Comparison of ENCODE assay signal across 9 cellular contexts in genomic region chr7:35647171-35647574, GRCh38. TPM values are rescaled to one million over a fixed set of nuclear protein-coding genes. Genes with fewer than 3 reads are reported as not detected.
A peak's percentile ranks its signal among the peaks of the same experiment; 100 is the strongest.
DNase-seq lines count a peak whose midpoint lies in the region; TF ChIP-seq lines count a peak whose summit lies in the region.
"Had no signal": no experiment of that assay in that cellular context is flagged by ENCODE, and none has a peak within 500 bp of the region (broad histone marks: within the 10 kb centered on the region; RNA-seq: fewer than 3 reads in every experiment).

No MANE protein-coding gene starts in this region.

- peaks cover 7% of the 10 kb centered on the region for H3K9me3 Mint-ChIP-seq in mesothelial cell of epicardium

- H3K9me3 ChIP-seq in HUES6 (ENCODE audit: control insufficient read depth, insufficient read depth, low read depth, low read length) = no peaks in the 10 kb centered on the region; the same call in 1 of the 2 replicates

- H3K36me3 Mint-ChIP-seq in mesothelial cell of epicardium = peaks cover 31% of the 10 kb centered on the region

- no peak for TF ChIP-seq CTCF in mesothelial cell of epicardium (IDR thresholded peaks at IDR 0.05; ENCODE audit: unreplicated experiment)
- no peak for TF ChIP-seq CTCF in GM13976 (IDR thresholded peaks at IDR 0.05; ENCODE audit: borderline replicate concordance, control extremely low read depth, extremely low read depth, insufficient read depth, missing control alignments)

- peaks cover 25% of the 10 kb centered on the region for H3K4me1 ChIP-seq in HUES6 (ENCODE audit: control insufficient read depth, insufficient read depth, low read length)

- peak overlapping the region; percentile 78 for H3K27ac Mint-ChIP-seq in mesothelial cell of epicardium

- in situ Hi-C loops in GM13976 (cut with MboI; ENCODE audit: low sequenced_read_pairs, unreplicated experiment) = no loop called here

- peak overlapping the region; percentile 7; the same call in 1 of the 2 replicates for H3K4me3 ChIP-seq in HUES6 (ENCODE audit: low read depth, low read length)

- H3K4me3 Mint-ChIP-seq in mesothelial cell of epicardium = no peak overlapping the region

- peaks cover 20% of the 10 kb centered on the region for H3K4me1 Mint-ChIP-seq in mesothelial cell of epicardium

- DNase-seq in DMS 273 (lab: John Stamatoyannopoulos, UW; ENCODE audit: unreplicated experiment) (peak; percentile 80), cerebellar cortex (ENCODE audit: low spot score) (peak; percentile 74), mesothelial cell of epicardium (ENCODE audit: low spot score in 2 of 2, unreplicated experiment in 2 of 2) (no peak), NCI-H524 treated with DMSO at 0.1 percent for 48 hours (lab: John Stamatoyannopoulos, UW) (no peak), foreskin melanocyte (no peak), GM13976 (ENCODE audit: low spot score) (no peak)
- DNase-seq in activated effector memory CD4-positive, alpha-beta T cell treated with anti-CD3 and anti-CD28 coated beads, Interleukin-2, amount 50 U/mL, for 16 hours = no peak

- H3K27ac ChIP-seq in HUES6 (ENCODE audit: low read depth, low read length) = peak overlapping the region; percentile 36; the same call in 1 of the 2 replicates
- H3K27ac ChIP-seq: epithelial cell of prostate had no signal

- no peaks in the 10 kb centered on the region for H3K27me3 ChIP-seq in HUES6 (ENCODE audit: control insufficient read depth, insufficient read depth, low read length)

- no peaks in the 10 kb centered on the region for H3K27me3 Mint-ChIP-seq in mesothelial cell of epicardium (ENCODE audit: low read depth)

- peaks cover 3% of the 10 kb centered on the region for H3K36me3 ChIP-seq in HUES6 (ENCODE audit: control insufficient read depth, insufficient read depth, low read length)

- H3K9ac ChIP-seq in HUES6 (ENCODE audit: low read length) = no peak overlapping the region

RNA-seq across cellular contexts. Expression of gene HERPUD2, which starts 47.8 kb away (rescaled TPM):
- 32.4 to 35.0 TPM (median 34.5 TPM) in 3 replicates for total RNA-seq in mesothelial cell of epicardium

Comparison
In these comparisons a context has a peak if more than half of its experiments do, and no peak if none do; other contexts are left out.
1. DNase-seq: peak in DMS 273 (single experiment) and cerebellar cortex (single experiment); none in mesothelial cell of epicardium (0 of 2), activated effector memory CD4-positive, alpha-beta T cell treated with anti-CD3 and anti-CD28 coated beads, Interleukin-2, amount 50 U/mL, for 16 hours (single experiment), NCI-H524 treated with DMSO at 0.1 percent for 48 hours (single experiment), foreskin melanocyte (single experiment) and GM13976 (single experiment).